Comparison of ENCODE assay signal across 23 cellular contexts in the genomic region with DNA sequence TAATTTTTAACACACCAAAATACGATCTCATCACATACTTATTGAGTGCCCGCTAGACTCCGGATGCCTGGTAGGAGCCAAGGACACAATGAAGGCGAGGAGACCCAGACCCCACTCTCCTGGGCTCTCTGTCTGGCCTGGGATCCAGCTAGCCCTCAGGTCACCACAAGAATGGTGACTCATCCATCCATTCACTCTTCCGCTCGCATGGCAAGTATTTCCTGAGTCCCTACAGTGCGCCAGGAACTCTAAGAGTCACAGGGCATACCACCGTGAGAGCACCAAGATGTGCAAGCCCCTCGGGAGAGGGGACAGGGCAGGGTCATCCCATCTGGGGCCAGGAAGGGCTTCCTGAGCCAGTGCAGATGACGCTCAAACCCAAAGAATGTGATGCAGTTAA.
DNase-seq lines count a peak whose midpoint lies in the region; ATAC-seq and TF ChIP-seq lines count a peak whose summit lies in the region.
"Had no signal": no experiment of that assay in that cellular context is flagged by ENCODE, and none has a peak within 500 bp of the region (broad histone marks: within the 10 kb centered on the region; RNA-seq: fewer than 3 reads in every experiment).

No MANE protein-coding gene starts in this region.

- H3K9me3 ChIP-seq in mammary epithelial cell (replicated peaks; ENCODE audit: insufficient read depth, low read length) (no peaks in the 10 kb centered on the region), neural progenitor cell (ENCODE audit: low read depth) (no peaks in the 10 kb centered on the region)
- H3K9me3 ChIP-seq: body of pancreas, sigmoid colon had no signal

- H3K4me3 Mint-ChIP-seq in neural progenitor cell: no peak overlapping the region
- no peak overlapping the region for H3K4me3 Mint-ChIP-seq in endothelial cell (ENCODE audit: unreplicated experiment)
- H3K4me3 Mint-ChIP-seq: activated naive CD8-positive, alpha-beta T cell; activated T-helper 17 cell treated with anti-CD3 and anti-CD28 coated beads, Interleukin-2, amount 50 U/mL, for 72 hours; CD4-positive, alpha-beta T cell; nephron progenitor cell; WTC11 had no signal

- H3K4me3 ChIP-seq in mammary epithelial cell (replicated peaks in 1 of 3; ENCODE audit: insufficient read depth in 1 of 3, low read depth in 2 of 3, low read length in 3 of 3): no peak overlapping the region
- no peak overlapping the region for H3K4me3 ChIP-seq in neural progenitor cell
- H3K4me3 ChIP-seq: body of pancreas, sigmoid colon had no signal

- no peak overlapping the region for H3K4me2 ChIP-seq in mammary epithelial cell (ENCODE audit: insufficient read depth, low read depth, low read length)
- no peak overlapping the region for H3K4me2 ChIP-seq in neural progenitor cell

- H3F3A ChIP-seq in neural progenitor cell (ENCODE audit: low read depth): peaks cover 5% of the 10 kb centered on the region

- H3K27ac ChIP-seq in mammary epithelial cell (ENCODE audit: insufficient read depth, low read depth, low read length): no peak overlapping the region
- H3K27ac ChIP-seq in neural progenitor cell: no peak overlapping the region
- H3K27ac ChIP-seq: body of pancreas, sigmoid colon had no signal

- no peak for TF ChIP-seq CTCF in mammary epithelial cell (conservative IDR thresholded peaks at IDR 0.05 in 1 of 2, IDR thresholded peaks at IDR 0.05 in 1 of 2; ENCODE audit: extremely low read depth in 1 of 2, insufficient read depth in 1 of 2, low read depth in 1 of 2, low read length in 2 of 2)
- TF ChIP-seq CTCF in neural progenitor cell (IDR thresholded peaks at IDR 0.05): no peak
- no peak for TF ChIP-seq CTCF in endothelial cell (IDR thresholded peaks at IDR 0.05; ENCODE audit: unreplicated experiment)

- no peaks in the 10 kb centered on the region for H3K79me2 ChIP-seq in mammary epithelial cell (ENCODE audit: insufficient read depth, low read length)
- no peaks in the 10 kb centered on the region for H3K79me2 ChIP-seq in neural progenitor cell (ENCODE audit: low read depth)

- H2AFZ ChIP-seq in mammary epithelial cell (ENCODE audit: low read depth, low read length): no peak overlapping the region
- no peak overlapping the region for H2AFZ ChIP-seq in neural progenitor cell (replicated peaks)

- peaks cover 42% of the 10 kb centered on the region for H3K4me1 Mint-ChIP-seq in neural progenitor cell
- H3K4me1 Mint-ChIP-seq in endothelial cell (ENCODE audit: unreplicated experiment): no peaks in the 10 kb centered on the region
- H3K4me1 Mint-ChIP-seq: activated T-helper 17 cell treated with anti-CD3 and anti-CD28 coated beads, Interleukin-2, amount 50 U/mL, for 72 hours; nephron progenitor cell had no signal

- no peak for ATAC-seq in HG03432 (IDR thresholded peaks at IDR 0.05; ENCODE audit: unreplicated experiment)
- ATAC-seq: activated T-helper 17 cell treated with anti-CD3 and anti-CD28 coated beads, Interleukin-2, amount 50 U/mL, for 72 hours; body of pancreas; left ventricle myocardium superior; WTC11 had no signal

- CTCF ChIA-PET in mammary epithelial cell (lab: Charles Lee; ENCODE audit: low non-redundant PET): no interaction called here

- H3K27me3 ChIP-seq in mammary epithelial cell (ENCODE audit: insufficient read depth, low read length): peaks cover 4% of the 10 kb centered on the region
- H3K27me3 ChIP-seq in neural progenitor cell: no peaks in the 10 kb centered on the region
- H3K27me3 ChIP-seq: body of pancreas had no signal

- H3K27ac Mint-ChIP-seq in neural progenitor cell: peak overlapping the region; percentile 85
- H3K27ac Mint-ChIP-seq in endothelial cell (ENCODE audit: unreplicated experiment): no peak overlapping the region
- H3K27ac Mint-ChIP-seq: activated naive CD8-positive, alpha-beta T cell; activated T-helper 17 cell treated with anti-CD3 and anti-CD28 coated beads, Interleukin-2, amount 50 U/mL, for 72 hours; CD4-positive, alpha-beta T cell; nephron progenitor cell; progenitor cell of endocrine pancreas; WTC11 had no signal

- H3K27me3 Mint-ChIP-seq in neural progenitor cell (ENCODE audit: insufficient read depth, low read depth) (peaks cover 13% of the 10 kb centered on the region), endothelial cell (ENCODE audit: unreplicated experiment) (peaks cover 6% of the 10 kb centered on the region)
- H3K27me3 Mint-ChIP-seq: activated naive CD8-positive, alpha-beta T cell had no signal

- no peaks in the 10 kb centered on the region for H3K36me3 ChIP-seq in mammary epithelial cell (ENCODE audit: insufficient read depth, low read length)
- H3K36me3 ChIP-seq in neural progenitor cell: no peaks in the 10 kb centered on the region
- H3K36me3 ChIP-seq: sigmoid colon had no signal

- H3K9ac ChIP-seq in mammary epithelial cell (ENCODE audit: insufficient read depth, low read length) (no peak overlapping the region), neural progenitor cell (no peak overlapping the region)

- DNase-seq in Daoy (ENCODE audit: low read depth) (peak; percentile 74), M059J (ENCODE audit: low read depth) (peak; percentile 77), mammary epithelial cell (peak; percentile 24), neural progenitor cell (ENCODE audit: low spot score) (no peak), hepatic stellate cell (ENCODE audit: low spot score) (no peak), endothelial cell (ENCODE audit: low spot score) (no peak)
- no peak for DNase-seq in effector CD4-positive, alpha-beta T cell
- DNase-seq: activated CD8-positive, alpha-beta memory T cell treated with anti-CD3 and anti-CD28 coated beads, Interleukin-2, amount 50 U/mL, for 4 hours; body of pancreas; CD4-positive, alpha-beta T cell; DMS 273 treated with DMSO at 0.1 percent for 48 hours; effector memory CD4-positive, alpha-beta T cell; left ventricle myocardium superior; NCI-H1417; NCI-H524 treated with DMSO at 0.1 percent for 48 hours; nephron progenitor cell; sigmoid colon; T1000 had no signal

- H4K20me1 ChIP-seq in mammary epithelial cell (ENCODE audit: insufficient read depth, low read length) (no peaks in the 10 kb centered on the region), neural progenitor cell (ENCODE audit: low read depth) (no peaks in the 10 kb centered on the region)

- H3K36me3 Mint-ChIP-seq in neural progenitor cell (no peaks in the 10 kb centered on the region), endothelial cell (ENCODE audit: low read depth, unreplicated experiment) (no peaks in the 10 kb centered on the region)
- H3K36me3 Mint-ChIP-seq: activated naive CD8-positive, alpha-beta T cell; WTC11 had no signal

- intact Hi-C loops in mammary epithelial cell (cut with micrococcal nuclease): no loop called here

- WGBS in mammary epithelial cell (ENCODE audit: low coverage, missing lambda C conversion rate): 67% methylated on average over 10 of the region's 10 CpGs

- dilution Hi-C loops in mammary epithelial cell (cut with HindIII; ENCODE audit: low sequenced_read_pairs): no loop called here

- in situ Hi-C loops in mammary epithelial cell (cut with MboI; ENCODE audit: low sequenced_read_pairs in 2 of 2): no loop called here

- H3K9me3 Mint-ChIP-seq in neural progenitor cell (no peaks in the 10 kb centered on the region), endothelial cell (ENCODE audit: unreplicated experiment) (no peaks in the 10 kb centered on the region)
- H3K9me3 Mint-ChIP-seq: activated T-helper 17 cell treated with anti-CD3 and anti-CD28 coated beads, Interleukin-2, amount 50 U/mL, for 72 hours; CD4-positive, alpha-beta T cell; nephron progenitor cell; WTC11 had no signal

- H3K4me1 ChIP-seq in mammary epithelial cell (ENCODE audit: insufficient read depth, low read length): no peaks in the 10 kb centered on the region
- H3K4me1 ChIP-seq in neural progenitor cell: peaks cover 24% of the 10 kb centered on the region
- H3K4me1 ChIP-seq: body of pancreas, sigmoid colon had no signal

- BruUV-seq in mammary epithelial cell (replicated peaks; lab: Mats Ljungman, UMichigan): no TSS peak

Comparison
In these comparisons a context has a peak if more than half of its experiments do, and no peak if none do; other contexts are left out.
1. DNase-seq: peak in Daoy (single experiment), M059J (single experiment) and mammary epithelial cell (single experiment); none in neural progenitor cell (single experiment), hepatic stellate cell (single experiment), effector CD4-positive, alpha-beta T cell (single experiment) and endothelial cell (single experiment).